8 cellular contexts compared by ENCODE assay signal in genomic region chr9:120715331-120715924, GRCh38. TPM values are rescaled to one million over a fixed set of nuclear protein-coding genes. Genes with fewer than 3 reads are reported as not detected.
DNase-seq lines count a peak whose midpoint lies in the region; ATAC-seq and TF ChIP-seq lines count a peak whose summit lies in the region.

No MANE protein-coding gene starts in this region.

- TF ChIP-seq CTCF in WI38 (IDR thresholded peaks at IDR 0.05; ENCODE audit: low read depth, low read length) (no peak), foreskin keratinocyte (conservative IDR thresholded peaks at IDR 0.05) (no peak), ovary (IDR thresholded peaks at IDR 0.05) (no peak)

- no peak for TF ChIP-seq POLR2A in ovary (IDR thresholded peaks at IDR 0.05)

- peaks cover 32% of the 10 kb centered on the region for H3K4me1 Mint-ChIP-seq in activated CD4-positive, alpha-beta T cell treated with anti-CD3 and anti-CD28 coated beads, Interleukin-2, amount 10 ng/mL, durations not matched to agents 24 days and 14 days

- H3K4me3 ChIP-seq in WI38 (ENCODE audit: low read depth, low read length) (peak overlapping the region; percentile 83), ovary (peak overlapping the region; percentile 78)

- peak overlapping the region; percentile 88 for H3K4me3 Mint-ChIP-seq in activated CD4-positive, alpha-beta T cell treated with anti-CD3 and anti-CD28 coated beads, Interleukin-2, amount 10 ng/mL, durations not matched to agents 24 days and 14 days

- H3K27me3 ChIP-seq in foreskin keratinocyte (no peaks in the 10 kb centered on the region), ovary (no peaks in the 10 kb centered on the region)

- peak overlapping the region; percentile 70 for H3K27ac ChIP-seq in foreskin keratinocyte
- H3K27ac ChIP-seq in ovary: peak overlapping the region; percentile 80 to 81

- no peak for TF ChIP-seq EP300 in ovary (IDR thresholded peaks at IDR 0.05)

- H3K27ac Mint-ChIP-seq in activated CD4-positive, alpha-beta T cell treated with anti-CD3 and anti-CD28 coated beads, Interleukin-2, amount 10 ng/mL, durations not matched to agents 24 days and 14 days: no peak overlapping the region

- no peaks in the 10 kb centered on the region for H3K9me3 Mint-ChIP-seq in activated CD4-positive, alpha-beta T cell treated with anti-CD3 and anti-CD28 coated beads, Interleukin-2, amount 10 ng/mL, durations not matched to agents 24 days and 14 days

- no peaks in the 10 kb centered on the region for H3K36me3 ChIP-seq in ovary

- H3K36me3 Mint-ChIP-seq in activated CD4-positive, alpha-beta T cell treated with anti-CD3 and anti-CD28 coated beads, Interleukin-2, amount 10 ng/mL, durations not matched to agents 24 days and 14 days (ENCODE audit: low read depth): no peaks in the 10 kb centered on the region

- no peaks in the 10 kb centered on the region for H3K9me3 ChIP-seq in ovary

- ATAC-seq in foreskin keratinocyte (peak; percentile 44), HG03442 (IDR thresholded peaks at IDR 0.05; ENCODE audit: unreplicated experiment) (no peak)

- H3K4me1 ChIP-seq in foreskin keratinocyte: peaks cover 15% of the 10 kb centered on the region
- H3K4me1 ChIP-seq in ovary (ENCODE audit: insufficient read depth): peaks cover 5% of the 10 kb centered on the region

- no peaks in the 10 kb centered on the region for H3K27me3 Mint-ChIP-seq in activated CD4-positive, alpha-beta T cell treated with anti-CD3 and anti-CD28 coated beads, Interleukin-2, amount 10 ng/mL, durations not matched to agents 24 days and 14 days

- DNase-seq in activated CD4-positive, alpha-beta T cell treated with anti-CD3 and anti-CD28 coated beads, Interleukin-2, amount 10 ng/mL, durations not matched to agents 24 days and 14 days: no peak
- DNase-seq in activated CD4-positive, alpha-beta T cell treated with anti-CD3 and anti-CD28 coated beads, Interleukin-2, amount 50 U/mL, for 1 hour: no peak
- DNase-seq in foreskin keratinocyte (peak in 1 of 2 donors; percentile 70), ovary (peak; percentile 58 to 75 (median 65)), COLO829 (ENCODE audit: low spot score) (no peak), SIG-M5 (lab: John Stamatoyannopoulos, UW) (no peak)

- intact Hi-C loops in activated CD4-positive, alpha-beta T cell treated with anti-CD3 and anti-CD28 coated beads, Interleukin-2, amount 10 ng/mL, durations not matched to agents 24 days and 14 days (cut with micrococcal nuclease): loop anchor here (2.0 to 10.0 kb wide), 4 partner anchors 79 to 1379 kb away; partner anchors contain the start of genes FBXW2, PSMD5 and TTLL11
- intact Hi-C loops in ovary (cut with DNase I): loop anchor here in 2 of 4 donors (10.0 kb wide), 1 partner anchor 91 kb away; no protein-coding TSS in a partner anchor

- WGBS in ovary, 3 donors: 24 to 37% (median 29%) methylated on average over 14 of the region's 14 CpGs

RNA-seq across cellular contexts. Expression of gene MEGF9, which starts 1.2 kb away (rescaled TPM):
- 4.5 and 4.9 TPM in 2 replicates for total RNA-seq in activated CD4-positive, alpha-beta T cell treated with anti-CD3 and anti-CD28 coated beads, Interleukin-2, amount 10 ng/mL, durations not matched to agents 24 days and 14 days
- 11.1 and 16.0 TPM in 2 replicates for total RNA-seq in foreskin keratinocyte
- 3.2 and 3.9 TPM in 2 replicates for polyA plus RNA-seq in foreskin keratinocyte
- total RNA-seq in ovary: 10 to 100 TPM; 12.6 to 20.8 (median 14.6) TPM
- polyA plus RNA-seq in ovary: 10 to 100 TPM in 1 of 2 donors, 1 to 10 TPM in 1; 9.9 to 27.3 TPM

Comparison
In these comparisons a context has a peak if more than half of its experiments do, and no peak if none do; other contexts are left out.
1. DNase-seq: peak in ovary (5 of 5); none in activated CD4-positive, alpha-beta T cell treated with anti-CD3 and anti-CD28 coated beads, Interleukin-2, amount 10 ng/mL, durations not matched to agents 24 days and 14 days (single experiment), activated CD4-positive, alpha-beta T cell treated with anti-CD3 and anti-CD28 coated beads, Interleukin-2, amount 50 U/mL, for 1 hour (single experiment), COLO829 (single experiment) and SIG-M5 (single experiment).